Comparison of ENCODE assay signal across 13 cellular contexts in the genomic region with DNA sequence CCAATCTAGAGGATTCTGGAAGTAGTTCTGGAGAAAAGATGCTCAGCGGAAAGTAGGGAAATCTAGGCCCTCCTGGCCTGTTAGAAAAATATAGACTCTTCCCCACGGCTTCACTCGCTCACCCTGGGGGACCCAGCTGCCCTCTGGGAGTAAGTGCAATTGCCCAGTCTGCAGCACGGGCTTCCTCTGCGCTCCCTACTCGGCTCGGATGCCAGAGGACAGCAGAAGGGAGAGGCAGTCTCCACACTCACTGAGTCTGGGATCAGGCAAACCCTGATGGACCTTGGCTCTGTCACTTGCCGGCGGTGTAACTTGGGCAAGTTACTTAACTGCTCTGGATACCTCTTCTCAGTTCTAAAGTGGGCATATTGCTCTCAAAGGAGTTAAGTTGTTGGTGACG. TPM values are rescaled to one million over a fixed set of nuclear protein-coding genes. Genes with fewer than 3 reads are reported as not detected.
DNase-seq lines count a peak whose midpoint lies in the region; ATAC-seq and TF ChIP-seq lines count a peak whose summit lies in the region.
"Had no signal": no experiment of that assay in that cellular context is flagged by ENCODE, and none has a peak within 500 bp of the region (broad histone marks: within the 10 kb centered on the region; RNA-seq: fewer than 3 reads in every experiment).

No MANE protein-coding gene starts in this region.

- H3K27ac Mint-ChIP-seq in T-helper 17 cell, result no peak overlapping the region

- peaks cover 2 to 59% (median 10%) of the 10 kb centered on the region in 3 donors for H3K27me3 ChIP-seq in psoas muscle (ENCODE audit: insufficient read depth in 3 of 3, low read length in 2 of 3)

- no peak for DNase-seq in GM12864 (ENCODE audit: low read depth)
- no peak for DNase-seq in T-helper 17 cell
- no peak for DNase-seq in psoas muscle
- no peak for DNase-seq in GM10266 (ENCODE audit: extremely low spot score)
- no peak for DNase-seq in foreskin melanocyte
- no peak for DNase-seq in NCI-H1417 treated with DMSO at 0.1 percent for 48 hours (lab: John Stamatoyannopoulos, UW)
- DNase-seq: activated CD4-positive, alpha-beta T cell treated with anti-CD3 and anti-CD28 coated beads, Interleukin-2, amount 50 U/mL, for 1 hour; Kasumi-1; kidney glomerular epithelial cell; NCI-H446 had no signal

- peaks cover 2% of the 10 kb centered on the region for H3K36me3 Mint-ChIP-seq in T-helper 17 cell (ENCODE audit: low read depth)

- H3K4me1 Mint-ChIP-seq in T-helper 17 cell, result peaks cover 15% of the 10 kb centered on the region

- peaks cover 11% of the 10 kb centered on the region for H3K4me1 ChIP-seq in psoas muscle

- WGBS in psoas muscle, 3 donors, result 33 to 42% (median 39%) methylated on average over 10 of the region's 10 CpGs

- ATAC-seq in T-helper 17 cell (no peak), psoas muscle (no peak), GM19324 (IDR thresholded peaks at IDR 0.05; ENCODE audit: low FRiP score, unreplicated experiment) (no peak)

- H3K4me3 Mint-ChIP-seq in T-helper 17 cell, result peak overlapping the region; percentile 84

- TF ChIP-seq CTCF in GM12864 (IDR thresholded peaks at IDR 0.05; ENCODE audit: low read depth, low read length, missing control alignments) (no peak), psoas muscle (IDR thresholded peaks at IDR 0.05) (no peak), GM10266 (IDR thresholded peaks at IDR 0.05; ENCODE audit: control insufficient read depth, insufficient read depth, low read depth, missing control alignments) (no peak)

- H3K4me3 ChIP-seq in GM12864 (ENCODE audit: low read depth, low read length), result peak overlapping the region; percentile 69
- H3K4me3 ChIP-seq in iPS-11a (ENCODE audit: low read depth, low read length), result peak overlapping the region; percentile 58
- peak overlapping the region; percentile 69 for H3K4me3 ChIP-seq in psoas muscle

- H3K27me3 Mint-ChIP-seq in T-helper 17 cell, result peaks cover 75% of the 10 kb centered on the region

- no peaks in the 10 kb centered on the region for H3K9me3 ChIP-seq in T-helper 17 cell (ENCODE audit: control insufficient read depth, low read length, poor library complexity, severe bottlenecking)
- no peaks in the 10 kb centered on the region for H3K9me3 ChIP-seq in psoas muscle

- H3K36me3 ChIP-seq in psoas muscle (ENCODE audit: insufficient read depth in 1 of 2, low read depth in 1 of 2), result no peaks in the 10 kb centered on the region

- intact Hi-C loops in psoas muscle (cut with DNase I), result no loop called here

- H3K27ac ChIP-seq in psoas muscle, result no peak overlapping the region
- H3K27ac ChIP-seq: SK-N-MC had no signal

RNA-seq across cellular contexts. Expression of a gene that starts 2.1 kb away (rescaled TPM):
- total RNA-seq in T-helper 17 cell (not detected), psoas muscle (under 1 TPM in 3 of 4 donors, not detected in 1; 0.36 to 0.90 (median 0.54) TPM)
- polyA plus RNA-seq in psoas muscle, result 1 to 10 TPM in 1 of 3 donors, under 1 TPM in 2; 0.35 to 1.5 (median 0.74) TPM
